ENCODE assay signal across 1 cellular context in genomic region chr1:27509127-27510080, GRCh38.
TF ChIP-seq lines count a peak whose summit lies in the region.

No MANE protein-coding gene starts in this region.

TF ChIP-seq in GM23338, 12 proteins besides CTCF, POLR2A, EP300 and RAD21:
- TF ChIP-seq REST (IDR thresholded peaks at IDR 0.05; ENCODE audit: unreplicated experiment), result no peak
- TF ChIP-seq ETS1 (IDR thresholded peaks at IDR 0.05), result no peak
TF ChIP-seq in GM23338: peak in this region for 0.
